Comparison of ENCODE assay signal across 1 cellular context in genomic region chr2:171921970-171922229, GRCh38.
TF ChIP-seq lines count a peak whose summit lies in the region.

No MANE protein-coding gene starts in this region.

TF ChIP-seq in WTC11, 78 proteins besides CTCF, POLR2A, EP300 and RAD21 (continued from another document):
- TF ChIP-seq MXD4 (CRISPR knock-in tag; IDR thresholded peaks at IDR 0.05; ENCODE audit: borderline replicate concordance) (no peak), PREB (CRISPR knock-in tag; IDR thresholded peaks at IDR 0.05; ENCODE audit: borderline replicate concordance) (no peak), STAT6 (CRISPR knock-in tag; conservative IDR thresholded peaks at IDR 0.05; ENCODE audit: low read depth) (no peak)
